Comparison of ENCODE assay signal across 1 cellular context in the genomic region with DNA sequence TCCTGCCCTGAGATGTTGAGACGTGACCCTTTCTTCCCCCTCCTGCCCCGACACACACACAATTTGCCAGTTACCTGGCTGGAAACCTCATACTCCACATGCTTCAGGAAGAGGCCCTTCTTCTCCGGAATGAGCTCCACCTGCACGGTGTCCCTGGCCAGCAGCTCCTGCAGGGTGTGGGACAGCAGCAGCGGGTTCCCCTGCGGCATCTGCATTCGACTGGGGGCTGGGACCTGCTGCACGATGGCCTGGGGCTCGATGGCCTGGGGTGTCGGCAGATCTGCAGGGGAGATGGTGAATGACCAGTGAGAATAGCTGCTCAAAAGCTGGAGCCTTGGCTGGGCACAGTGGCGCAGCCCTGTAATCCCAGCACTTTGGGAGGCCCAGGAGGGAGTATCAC.
TF ChIP-seq lines count a peak whose summit lies in the region.

No MANE protein-coding gene starts in this region.

TF ChIP-seq in WTC11, 78 proteins besides CTCF, POLR2A, EP300 and RAD21 (continued from another document):
- no peak for TF ChIP-seq STAT6 (CRISPR knock-in tag; conservative IDR thresholded peaks at IDR 0.05; ENCODE audit: low read depth)
- TF ChIP-seq ELF4 (CRISPR knock-in tag; IDR thresholded peaks at IDR 0.05; ENCODE audit: low read depth) = no peak
- TF ChIP-seq, protein P1, sequence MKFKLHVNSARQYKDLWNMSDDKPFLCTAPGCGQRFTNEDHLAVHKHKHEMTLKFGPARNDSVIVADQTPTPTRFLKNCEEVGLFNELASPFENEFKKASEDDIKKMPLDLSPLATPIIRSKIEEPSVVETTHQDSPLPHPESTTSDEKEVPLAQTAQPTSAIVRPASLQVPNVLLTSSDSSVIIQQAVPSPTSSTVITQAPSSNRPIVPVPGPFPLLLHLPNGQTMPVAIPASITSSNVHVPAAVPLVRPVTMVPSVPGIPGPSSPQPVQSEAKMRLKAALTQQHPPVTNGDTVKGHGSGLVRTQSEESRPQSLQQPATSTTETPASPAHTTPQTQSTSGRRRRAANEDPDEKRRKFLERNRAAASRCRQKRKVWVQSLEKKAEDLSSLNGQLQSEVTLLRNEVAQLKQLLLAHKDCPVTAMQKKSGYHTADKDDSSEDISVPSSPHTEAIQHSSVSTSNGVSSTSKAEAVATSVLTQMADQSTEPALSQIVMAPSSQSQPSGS (CRISPR knock-in tag; IDR thresholded peaks at IDR 0.05; ENCODE audit: borderline replicate concordance, low read depth) = no peak
- no peak for TF ChIP-seq MXD4 (CRISPR knock-in tag; IDR thresholded peaks at IDR 0.05; ENCODE audit: borderline replicate concordance)
- TF ChIP-seq, protein P2, sequence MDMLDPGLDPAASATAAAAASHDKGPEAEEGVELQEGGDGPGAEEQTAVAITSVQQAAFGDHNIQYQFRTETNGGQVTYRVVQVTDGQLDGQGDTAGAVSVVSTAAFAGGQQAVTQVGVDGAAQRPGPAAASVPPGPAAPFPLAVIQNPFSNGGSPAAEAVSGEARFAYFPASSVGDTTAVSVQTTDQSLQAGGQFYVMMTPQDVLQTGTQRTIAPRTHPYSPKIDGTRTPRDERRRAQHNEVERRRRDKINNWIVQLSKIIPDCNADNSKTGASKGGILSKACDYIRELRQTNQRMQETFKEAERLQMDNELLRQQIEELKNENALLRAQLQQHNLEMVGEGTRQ (CRISPR knock-in tag; IDR thresholded peaks at IDR 0.05) = no peak
- no peak for TF ChIP-seq CREB1 (CRISPR knock-in tag; IDR thresholded peaks at IDR 0.05)
- no peak for TF ChIP-seq NFYB (CRISPR knock-in tag; conservative IDR thresholded peaks at IDR 0.05; ENCODE audit: low read depth)
- TF ChIP-seq ZNF423 (CRISPR knock-in tag; IDR thresholded peaks at IDR 0.05) = no peak
- no peak for TF ChIP-seq RORB (CRISPR knock-in tag; IDR thresholded peaks at IDR 0.05)
- no peak for TF ChIP-seq GABPB1 (CRISPR knock-in tag; IDR thresholded peaks at IDR 0.05)
